Comparison of ENCODE assay signal across 8 cellular contexts in genomic region chr3:49723631-49724551, GRCh38. TPM values are rescaled to one million over a fixed set of nuclear protein-coding genes. Genes with fewer than 3 reads are reported as not detected.
DNase-seq lines count a peak whose midpoint lies in the region; ATAC-seq and TF ChIP-seq lines count a peak whose summit lies in the region.

GMPPB (minus strand) TSS chr3:49723951; CDS start chr3:49723726, 225 bp downstream.

- peak within 1 kb of the TSS in 1 of 2 donors; percentile 92 for H3K27ac ChIP-seq in aorta (ENCODE audit: low read depth in 1 of 2, low read length in 2 of 2)

- no peaks in the 10 kb centered on the region for H3K9me3 ChIP-seq in aorta (ENCODE audit: control insufficient read depth, low read length)

- H3K4me3 ChIP-seq in astrocyte of the cerebellum (ENCODE audit: low read depth, low read length): peak within 1 kb of the TSS; percentile 94
- H3K4me3 ChIP-seq in aorta (ENCODE audit: low read length in 2 of 2): peak within 1 kb of the TSS; percentile 75 to 83

- peak; percentile 69 for ATAC-seq in GM18517 (IDR thresholded peaks at IDR 0.05; ENCODE audit: unreplicated experiment)
- peak; percentile 72 for ATAC-seq in HG03039 (IDR thresholded peaks at IDR 0.05; ENCODE audit: unreplicated experiment)
- ATAC-seq in aorta (ENCODE audit: low FRiP score): peak; percentile 95

- no peak for TF ChIP-seq CTCF in astrocyte of the cerebellum (IDR thresholded peaks at IDR 0.05; ENCODE audit: low read depth, low read length, missing control alignments)

- no peaks in the 10 kb centered on the region for H3K4me1 ChIP-seq in aorta (ENCODE audit: control insufficient read depth in 1 of 2, insufficient read depth in 2 of 2, low read length in 2 of 2)

- DNase-seq in NCI-H2081 treated with DMSO at 0.1 percent for 48 hours (lab: John Stamatoyannopoulos, UW) (peak; percentile 66), T1000 (lab: John Stamatoyannopoulos, UW) (peak; percentile 97), astrocyte of the cerebellum (ENCODE audit: low read depth) (peak; percentile 91), hepatic stellate cell (ENCODE audit: low spot score) (peak; percentile 100), renal cortical epithelial cell (ENCODE audit: low read depth) (peak; percentile 91), aorta (peak; percentile 99)

- 0% methylated on average over 92 to 102 of the region's 102 CpGs for WGBS in aorta, 2 donors

- H3K27me3 ChIP-seq in aorta (ENCODE audit: control insufficient read depth in 1 of 2, insufficient read depth in 2 of 2, low read length in 1 of 2): no peaks in the 10 kb centered on the region

- in situ Hi-C loops in astrocyte of the cerebellum (cut with HindIII; ENCODE audit: low sequenced_read_pairs): no loop called here

- peaks cover 0 to 11% of the 10 kb centered on the region in 2 donors for H3K36me3 ChIP-seq in aorta (ENCODE audit: control insufficient read depth in 1 of 2, insufficient read depth in 2 of 2, low read length in 1 of 2)

- intact Hi-C loops in aorta (cut with DNase I): loop anchor here (5.0 to 10.0 kb wide), 2 partner anchors 61 to 178 kb away; partner anchors contain the start of genes IP6K1 (in 1 of the 2) and MST1R (in 1 of the 2)

RNA-seq across cellular contexts. Expression of gene GMPPB, which starts in this region (rescaled TPM):
- total RNA-seq in renal cortical epithelial cell (34.8 and 53.7 TPM in 2 replicates), aorta (10 to 100 TPM; 29.2 to 39.6 TPM)
- polyA plus RNA-seq in aorta: 10 to 100 TPM; 13.4 to 24.6 TPM
